ENCODE assay signal across 31 cellular contexts in the genomic region with DNA sequence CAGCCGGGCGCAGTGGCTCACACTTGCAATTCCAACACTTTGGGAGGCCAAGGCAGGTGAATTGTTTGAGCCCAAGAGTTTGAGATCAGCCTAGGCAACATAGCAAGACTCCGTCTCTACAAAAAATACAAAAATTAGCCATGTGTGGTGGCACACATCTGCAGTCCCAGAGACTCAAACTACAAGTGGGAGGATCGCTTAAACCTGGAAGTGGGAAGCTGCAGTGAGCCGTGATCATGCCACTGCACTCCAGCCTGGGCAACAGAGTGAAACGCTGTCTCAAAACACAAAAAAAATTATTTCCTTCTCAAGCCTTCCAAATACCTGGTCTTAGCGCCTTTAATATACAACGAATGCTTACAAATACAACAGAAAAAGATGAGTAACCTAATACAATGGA. TPM values are rescaled to one million over a fixed set of nuclear protein-coding genes. Genes with fewer than 3 reads are reported as not detected.
"Had no signal": no experiment of that assay in that cellular context is flagged by ENCODE, and none has a peak within 500 bp of the region (broad histone marks: within the 10 kb centered on the region; RNA-seq: fewer than 3 reads in every experiment).

No MANE protein-coding gene starts in this region.

- H3K4me3 ChIP-seq: ascending aorta, cardiac muscle cell had no signal

- H3K9me3 ChIP-seq: ascending aorta had no signal

- H3K27ac ChIP-seq: ascending aorta, cardiac muscle cell, VCaP had no signal

- H3K27me3 ChIP-seq: ascending aorta had no signal

- DNase-seq: activated B cell treated with CpG ODN at 0.5 μM for 24 hours; activated CD4-positive, alpha-beta memory T cell treated with anti-CD3 and anti-CD28 coated beads for 36 hours; activated CD4-positive, alpha-beta T cell treated with anti-CD3 and anti-CD28 coated beads for 4 hours; activated CD4-positive, alpha-beta T cell treated with anti-CD3 and anti-CD28 coated beads, Interleukin-2, amount 10 ng/mL, durations not matched to agents 24 days and 14 days; activated CD4-positive, alpha-beta T cell treated with anti-CD3 and anti-CD28 coated beads, Interleukin-2, amount 50 U/mL, for 1 hour; activated CD4-positive, alpha-beta T cell treated with anti-CD3 and anti-CD28 coated beads, Interleukin-2, amount 50 U/mL, for 4 hours; activated CD4-positive, CD25-positive, alpha-beta regulatory T cell treated with anti-CD3 and anti-CD28 coated beads, Interleukin-2, amount 50 U/mL, for 72 hours; activated CD8-positive, alpha-beta memory T cell treated with anti-CD3 and anti-CD28 coated beads, Interleukin-2, amount 50 U/mL, for 4 hours; activated CD8-positive, alpha-beta T cell treated with anti-CD3 and anti-CD28 coated beads for 36 hours; activated effector memory CD4-positive, alpha-beta T cell treated with Interleukin-2 at 50 U/mL for 16 hours; activated gamma-delta T cell; activated naive CD4-positive, alpha-beta T cell treated with anti-CD3 and anti-CD28 coated beads, Interleukin-2, amount 10 ng/mL, durations not matched to agents 7 days and 5 days; activated naive CD4-positive, alpha-beta T cell treated with Interleukin-2 at 50 U/mL for 16 hours; activated naive CD8-positive, alpha-beta T cell treated with anti-CD3 and anti-CD28 coated beads, Interleukin-2, amount 10 ng/mL, durations not matched to agents 7 days and 5 days; activated naive CD8-positive, alpha-beta T cell treated with anti-CD3 and anti-CD28 coated beads, Interleukin-2, amount 50 U/mL, for 24 hours; activated T-cell treated with anti-CD3 and anti-CD28 coated beads for 4 hours; activated T-cell treated with anti-CD3 and anti-CD28 coated beads, Interleukin-2, amount 50 U/mL, for 1 hour; activated T-cell treated with anti-CD3 and anti-CD28 coated beads, Interleukin-2, amount 50 U/mL, for 4 hours; amygdala; anterior cingulate cortex; caudate nucleus; cerebellar nuclear complex; T-helper 1 cell; T-helper 2 cell; T-helper 9 cell had no signal

- H3K4me1 ChIP-seq: ascending aorta had no signal

- H3K36me3 ChIP-seq: ascending aorta, cardiac muscle cell had no signal

RNA-seq across cellular contexts. Expression of a gene that starts 27.5 kb away (rescaled TPM):
- total RNA-seq: activated CD4-positive, alpha-beta T cell treated with anti-CD3 and anti-CD28 coated beads, Interleukin-2, amount 10 ng/mL, durations not matched to agents 24 days and 14 days; activated T-cell treated with anti-CD3 and anti-CD28 coated beads, Interleukin-2, amount 50 U/mL, for 4 hours; activated T-helper 2 cell treated with anti-CD3 and anti-CD28 coated beads, Interferon-gamma antibody, Interleukin-2, Interleukin-4, amounts not matched to agents 10 μg/mL and 5 μg/mL and 100 μg/mL, durations not matched to agents 14 hours and 24 hours and 36 hours; bronchial epithelial cell; cardiac muscle cell; chondrocyte had no signal
